1 cellular context compared by ENCODE assay signal in the genomic region with DNA sequence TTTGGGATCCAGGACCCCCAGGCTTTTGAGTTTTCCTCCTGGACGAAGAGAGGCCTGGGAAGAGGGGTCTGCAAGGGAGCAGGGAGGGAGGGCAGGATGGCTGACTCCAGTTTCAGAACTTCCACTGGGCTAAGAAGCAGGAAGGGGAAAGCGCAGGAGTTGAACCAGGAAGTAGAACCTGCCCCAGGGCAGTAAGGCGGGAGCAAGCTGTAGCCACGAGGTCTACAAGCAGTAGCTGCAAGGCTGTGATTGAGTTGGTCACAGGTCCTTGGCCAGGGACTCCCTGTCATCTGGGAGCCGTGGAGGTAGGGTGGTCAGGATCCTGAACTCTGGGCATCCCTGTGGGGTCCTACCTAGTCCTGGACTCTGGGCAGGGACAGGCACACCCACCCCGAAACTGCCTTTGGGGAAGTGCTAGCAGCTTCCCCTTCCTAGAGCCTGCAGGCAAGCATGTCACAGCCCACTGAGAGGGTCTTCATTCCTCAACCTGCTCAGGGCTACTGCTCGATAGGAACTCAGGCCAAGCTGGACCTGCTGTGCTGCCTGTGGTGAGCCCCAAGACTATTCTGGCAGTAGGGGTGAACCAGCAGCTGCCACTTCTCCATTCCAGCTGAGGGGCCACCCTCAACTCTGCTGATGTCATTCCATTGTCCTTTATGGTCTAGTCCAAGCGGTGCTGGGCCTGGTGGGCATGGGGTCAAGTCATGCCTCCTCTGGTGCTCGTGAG.
TF ChIP-seq lines count a peak whose summit lies in the region.

No MANE protein-coding gene starts in this region.

TF ChIP-seq in H1, 55 proteins besides CTCF, POLR2A, EP300 and RAD21:
- TF ChIP-seq SAP30 (IDR thresholded peaks at IDR 0.05; ENCODE audit: insufficient read depth, insufficient replicate concordance, low read length) (no peak), JUND (IDR thresholded peaks at IDR 0.05; ENCODE audit: low read length) (no peak), FOSL1 (IDR thresholded peaks at IDR 0.05; ENCODE audit: insufficient read depth, low read depth, low read length) (no peak), CTBP2 (IDR thresholded peaks at IDR 0.05; ENCODE audit: borderline replicate concordance, insufficient read depth, insufficient read length, low read length) (no peak), CREB1 (IDR thresholded peaks at IDR 0.05) (no peak), ATF3 (IDR thresholded peaks at IDR 0.05; ENCODE audit: insufficient read depth, low read depth, low read length) (no peak), RNF2 (IDR thresholded peaks at IDR 0.05; ENCODE audit: borderline replicate concordance, low read depth, low read length, missing control alignments, poor library complexity, severe bottlenecking) (no peak), NANOG (IDR thresholded peaks at IDR 0.05; ENCODE audit: insufficient read depth, low read depth, low read length, poor library complexity, severe bottlenecking) (no peak), E2F6 (IDR thresholded peaks at IDR 0.05) (no peak), YY1 (IDR thresholded peaks at IDR 0.05; ENCODE audit: low read depth, low read length) (no peak), CBX5 (IDR thresholded peaks at IDR 0.05; ENCODE audit: low read depth, low read length) (no peak), CEBPB (IDR thresholded peaks at IDR 0.05; ENCODE audit: low read depth, low read length) (no peak)
- TF ChIP-seq, protein P1, sequence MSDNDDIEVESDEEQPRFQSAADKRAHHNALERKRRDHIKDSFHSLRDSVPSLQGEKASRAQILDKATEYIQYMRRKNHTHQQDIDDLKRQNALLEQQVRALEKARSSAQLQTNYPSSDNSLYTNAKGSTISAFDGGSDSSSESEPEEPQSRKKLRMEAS (IDR thresholded peaks at IDR 0.05): no peak
